In the genomic region with DNA sequence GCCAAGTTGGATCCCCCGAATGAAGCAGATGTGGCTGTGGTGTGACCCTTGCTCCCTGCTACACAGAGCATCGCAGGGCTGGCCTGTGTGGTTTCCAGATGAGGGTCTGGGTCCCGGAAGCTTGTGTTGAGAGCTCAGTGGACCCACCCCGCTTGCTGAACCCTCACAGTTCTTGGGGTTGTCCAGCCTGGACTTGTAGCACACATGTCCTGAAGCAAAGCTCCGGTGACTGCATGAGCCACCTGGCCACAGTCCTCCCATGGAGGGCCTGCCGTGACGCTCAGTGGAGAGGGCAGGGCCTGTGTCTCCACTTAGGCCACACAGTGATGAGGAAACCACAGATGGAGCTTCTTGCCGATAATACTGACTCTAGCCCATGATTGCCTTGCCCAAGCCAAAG, we compare ENCODE assay signal across 12 cellular contexts.
DNase-seq lines count a peak whose midpoint lies in the region; ATAC-seq and TF ChIP-seq lines count a peak whose summit lies in the region.
"Had no signal": no experiment of that assay in that cellular context is flagged by ENCODE, and none has a peak within 500 bp of the region (broad histone marks: within the 10 kb centered on the region; RNA-seq: fewer than 3 reads in every experiment).

No MANE protein-coding gene starts in this region.

- TF ChIP-seq CTCF in lower lobe of right lung (IDR thresholded peaks at IDR 0.05) = no peak

- H3K4me1 ChIP-seq in lower lobe of right lung = peaks cover 60% of the 10 kb centered on the region

- H3K4me3 Mint-ChIP-seq in activated T-helper 1 cell treated with anti-CD3 and anti-CD28 coated beads, Interleukin-12 subunit alpha, Interleukin-12 subunit beta, Interleukin-2, Interleukin-4 antibody, amounts not matched to agents 30 ng/mL and 10 ng/mL and 1 ng/mL, durations not matched to agents 14 hours and 24 hours and 36 hours = no peak overlapping the region

- H3K27me3 Mint-ChIP-seq in activated T-helper 1 cell treated with anti-CD3 and anti-CD28 coated beads, Interleukin-12 subunit alpha, Interleukin-12 subunit beta, Interleukin-2, Interleukin-4 antibody, amounts not matched to agents 30 ng/mL and 10 ng/mL and 1 ng/mL, durations not matched to agents 14 hours and 24 hours and 36 hours (ENCODE audit: insufficient read depth) = no peaks in the 10 kb centered on the region

- H3K36me3 ChIP-seq in lower lobe of right lung = peaks cover 62% of the 10 kb centered on the region

- H3K9me3 ChIP-seq in lower lobe of right lung = no peaks in the 10 kb centered on the region
- H3K9me3 ChIP-seq: Peyer's patch had no signal

- DNase-seq in activated CD8-positive, alpha-beta memory T cell treated with anti-CD3 and anti-CD28 coated beads for 24 hours = peak; percentile 50
- no peak for DNase-seq in activated CD8-positive, alpha-beta memory T cell treated with anti-CD3 and anti-CD28 coated beads, Interleukin-2, amount 50 U/mL, for 4 hours
- DNase-seq in activated T-helper 1 cell treated with anti-CD3 and anti-CD28 coated beads, Interleukin-12 subunit alpha, Interleukin-12 subunit beta, Interleukin-2, Interleukin-4 antibody, amounts not matched to agents 30 ng/mL and 10 ng/mL and 1 ng/mL, durations not matched to agents 14 hours and 24 hours and 36 hours (ENCODE audit: low spot score) = no peak
- DNase-seq in lower lobe of right lung (no peak), substantia nigra (lab: John Stamatoyannopoulos, UW) (no peak), Ammon's horn (ENCODE audit: low spot score) (no peak)
- DNase-seq: NCI-H2029 treated with DMSO at 0.1 percent for 48 hours; nucleus accumbens; stimulated activated CD4-positive, alpha-beta T cell treated with anti-CD3 and anti-CD28 coated beads, Interleukin-2, amount 100 ng/mL, for 48 hours had no signal

- H3K27ac ChIP-seq in lower lobe of right lung = peak overlapping the region; percentile 27
- peak overlapping the region; percentile 23 for H3K27ac ChIP-seq in substantia nigra (ENCODE audit: low read depth, low read length, poor library complexity, severe bottlenecking)
- H3K27ac ChIP-seq: Peyer's patch had no signal

- H3K27me3 ChIP-seq in lower lobe of right lung (ENCODE audit: low read depth) = no peaks in the 10 kb centered on the region
- H3K27me3 ChIP-seq: Peyer's patch had no signal

- H3K36me3 Mint-ChIP-seq in activated T-helper 1 cell treated with anti-CD3 and anti-CD28 coated beads, Interleukin-12 subunit alpha, Interleukin-12 subunit beta, Interleukin-2, Interleukin-4 antibody, amounts not matched to agents 30 ng/mL and 10 ng/mL and 1 ng/mL, durations not matched to agents 14 hours and 24 hours and 36 hours (ENCODE audit: low read depth) = peaks cover 49% of the 10 kb centered on the region

- H3K4me1 Mint-ChIP-seq in activated T-helper 1 cell treated with anti-CD3 and anti-CD28 coated beads, Interleukin-12 subunit alpha, Interleukin-12 subunit beta, Interleukin-2, Interleukin-4 antibody, amounts not matched to agents 30 ng/mL and 10 ng/mL and 1 ng/mL, durations not matched to agents 14 hours and 24 hours and 36 hours (ENCODE audit: low read depth) = peaks cover 64% of the 10 kb centered on the region

- ATAC-seq in lower lobe of right lung = no peak
- no peak for ATAC-seq in GM21360 (IDR thresholded peaks at IDR 0.05; ENCODE audit: unreplicated experiment)
- no peak for ATAC-seq in GM18873 (IDR thresholded peaks at IDR 0.05; ENCODE audit: low FRiP score, unreplicated experiment)

- H3K27ac Mint-ChIP-seq in activated T-helper 1 cell treated with anti-CD3 and anti-CD28 coated beads, Interleukin-12 subunit alpha, Interleukin-12 subunit beta, Interleukin-2, Interleukin-4 antibody, amounts not matched to agents 30 ng/mL and 10 ng/mL and 1 ng/mL, durations not matched to agents 14 hours and 24 hours and 36 hours = peak overlapping the region; percentile 40

- intact Hi-C loops in activated T-helper 1 cell treated with anti-CD3 and anti-CD28 coated beads, Interleukin-12 subunit alpha, Interleukin-12 subunit beta, Interleukin-2, Interleukin-4 antibody, amounts not matched to agents 30 ng/mL and 10 ng/mL and 1 ng/mL, durations not matched to agents 14 hours and 24 hours and 36 hours (cut with micrococcal nuclease) = no loop called here
- intact Hi-C loops in lower lobe of right lung (cut with DNase I) = no loop called here

- H3K4me3 ChIP-seq in lower lobe of right lung = no peak overlapping the region
- H3K4me3 ChIP-seq: Peyer's patch had no signal

- H3K9me3 Mint-ChIP-seq in activated T-helper 1 cell treated with anti-CD3 and anti-CD28 coated beads, Interleukin-12 subunit alpha, Interleukin-12 subunit beta, Interleukin-2, Interleukin-4 antibody, amounts not matched to agents 30 ng/mL and 10 ng/mL and 1 ng/mL, durations not matched to agents 14 hours and 24 hours and 36 hours = no peaks in the 10 kb centered on the region
